In genomic region chr5:1800470-1801060, GRCh38 we compare ENCODE assay signal across 1 cellular context.
A peak's percentile ranks its signal among the peaks of the same experiment; 100 is the strongest.
TF ChIP-seq lines count a peak whose summit lies in the region.

No MANE protein-coding gene starts in this region.

TF ChIP-seq in HepG2, 621 proteins besides CTCF, POLR2A, EP300 and RAD21 (continued from another document):
- TF ChIP-seq ZNF235 (CRISPR knock-in tag; IDR thresholded peaks at IDR 0.05; ENCODE audit: borderline replicate concordance) (0 out of 2 replicates have a peak, but pooled peaks have one; percentile 27), RAD51 (IDR thresholded peaks at IDR 0.05; ENCODE audit: borderline replicate concordance) (peak; percentile 78; the same call in 1 of the 2 replicates), TP53 (CRISPR knock-in tag; conservative IDR thresholded peaks at IDR 0.05) (no peak), ZNF776 (CRISPR knock-in tag; IDR thresholded peaks at IDR 0.05) (0 out of 2 replicates have a peak, but pooled peaks have one; percentile 28), ELF4 (CRISPR knock-in tag; IDR thresholded peaks at IDR 0.05; ENCODE audit: borderline replicate concordance) (0 out of 2 replicates have a peak, but pooled peaks have one; percentile 12), ZXDC (CRISPR knock-in tag; IDR thresholded peaks at IDR 0.05) (no peak), ZNF770 (CRISPR knock-in tag; IDR thresholded peaks at IDR 0.05) (no peak), MAFF (IDR thresholded peaks at IDR 0.05; ENCODE audit: low read depth, low read length) (no peak), AGO2 (optimal IDR thresholded peaks at IDR 0.05; ENCODE audit: low read depth, low read length) (peak; percentile 34), SSRP1 (CRISPR knock-in tag; IDR thresholded peaks at IDR 0.05) (0 out of 2 replicates have a peak, but pooled peaks have one; percentile 37), CREB1 (IDR thresholded peaks at IDR 0.05) (no peak), CREB1 (CRISPR knock-in tag; IDR thresholded peaks at IDR 0.05) (no peak), ZNF513 (CRISPR knock-in tag; conservative IDR thresholded peaks at IDR 0.05) (no peak), REL (CRISPR knock-in tag; conservative IDR thresholded peaks at IDR 0.05) (0 out of 2 replicates have a peak, but pooled peaks have one; percentile 11), MED1 (CRISPR knock-in tag; IDR thresholded peaks at IDR 0.05) (0 out of 2 replicates have a peak, but pooled peaks have one; percentile 2), ARID2 (CRISPR knock-in tag; IDR thresholded peaks at IDR 0.05; ENCODE audit: borderline replicate concordance) (peak; percentile 37; the same call in 1 of the 2 replicates), HIVEP1 (CRISPR knock-in tag; IDR thresholded peaks at IDR 0.05) (0 out of 2 replicates have a peak, but pooled peaks have one; percentile 24), PHF21A (CRISPR knock-in tag; IDR thresholded peaks at IDR 0.05) (0 out of 2 replicates have a peak, but pooled peaks have one; percentile 10), CAMTA2 (CRISPR knock-in tag; IDR thresholded peaks at IDR 0.05; ENCODE audit: borderline replicate concordance) (0 out of 2 replicates have a peak, but pooled peaks have one; percentile 7), EZH2 (conservative IDR thresholded peaks at IDR 0.05; ENCODE audit: low read depth, low read length) (no peak), YY1 (IDR thresholded peaks at IDR 0.05; ENCODE audit: insufficient read depth, insufficient replicate concordance, low read depth, low read length) (peak; percentile 31), NR2F1 (CRISPR knock-in tag; IDR thresholded peaks at IDR 0.05) (no peak), NFKB2 (CRISPR knock-in tag; IDR thresholded peaks at IDR 0.05; ENCODE audit: borderline replicate concordance) (no peak), ZNF230 (CRISPR knock-in tag; IDR thresholded peaks at IDR 0.05) (no peak), KLF12 (CRISPR knock-in tag; IDR thresholded peaks at IDR 0.05; ENCODE audit: borderline replicate concordance) (no peak), IRX3 (CRISPR knock-in tag; IDR thresholded peaks at IDR 0.05; ENCODE audit: borderline replicate concordance, low read depth) (peak; percentile 46; the same call in 1 of the 2 replicates), ZNF558 (CRISPR knock-in tag; IDR thresholded peaks at IDR 0.05; ENCODE audit: borderline replicate concordance) (0 out of 2 replicates have a peak, but pooled peaks have one; percentile 43), SOX6 (IDR thresholded peaks at IDR 0.05) (no peak), SOX6 (CRISPR knock-in tag; IDR thresholded peaks at IDR 0.05) (peak; percentile 2; the same call in 1 of the 2 replicates), ZNF577 (CRISPR knock-in tag; IDR thresholded peaks at IDR 0.05; ENCODE audit: borderline replicate concordance, low read depth) (no peak), IKZF4 (CRISPR knock-in tag; IDR thresholded peaks at IDR 0.05; ENCODE audit: borderline replicate concordance, low read depth, not compliant biosample characterization) (peak; percentile 12), POLR2AphosphoS5 (IDR thresholded peaks at IDR 0.05; ENCODE audit: low read depth, low read length) (0 out of 2 replicates have a peak, but pooled peaks have one; percentile 17), MEF2D (CRISPR knock-in tag; IDR thresholded peaks at IDR 0.05) (0 out of 2 replicates have a peak, but pooled peaks have one; percentile 9), TMF1 (CRISPR knock-in tag; IDR thresholded peaks at IDR 0.05; ENCODE audit: low read depth) (peak; percentile 6; the same call in 1 of the 2 replicates), EED (CRISPR knock-in tag; IDR thresholded peaks at IDR 0.05) (no peak), ZSCAN25 (CRISPR knock-in tag; IDR thresholded peaks at IDR 0.05) (0 out of 2 replicates have a peak, but pooled peaks have one; percentile 22)
- TF ChIP-seq, protein P1, sequence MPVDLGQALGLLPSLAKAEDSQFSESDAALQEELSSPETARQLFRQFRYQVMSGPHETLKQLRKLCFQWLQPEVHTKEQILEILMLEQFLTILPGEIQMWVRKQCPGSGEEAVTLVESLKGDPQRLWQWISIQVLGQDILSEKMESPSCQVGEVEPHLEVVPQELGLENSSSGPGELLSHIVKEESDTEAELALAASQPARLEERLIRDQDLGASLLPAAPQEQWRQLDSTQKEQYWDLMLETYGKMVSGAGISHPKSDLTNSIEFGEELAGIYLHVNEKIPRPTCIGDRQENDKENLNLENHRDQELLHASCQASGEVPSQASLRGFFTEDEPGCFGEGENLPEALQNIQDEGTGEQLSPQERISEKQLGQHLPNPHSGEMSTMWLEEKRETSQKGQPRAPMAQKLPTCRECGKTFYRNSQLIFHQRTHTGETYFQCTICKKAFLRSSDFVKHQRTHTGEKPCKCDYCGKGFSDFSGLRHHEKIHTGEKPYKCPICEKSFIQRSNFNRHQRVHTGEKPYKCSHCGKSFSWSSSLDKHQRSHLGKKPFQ (CRISPR knock-in tag; IDR thresholded peaks at IDR 0.05; ENCODE audit: insufficient replicate concordance), result peak; percentile 2
- TF ChIP-seq, protein P2, sequence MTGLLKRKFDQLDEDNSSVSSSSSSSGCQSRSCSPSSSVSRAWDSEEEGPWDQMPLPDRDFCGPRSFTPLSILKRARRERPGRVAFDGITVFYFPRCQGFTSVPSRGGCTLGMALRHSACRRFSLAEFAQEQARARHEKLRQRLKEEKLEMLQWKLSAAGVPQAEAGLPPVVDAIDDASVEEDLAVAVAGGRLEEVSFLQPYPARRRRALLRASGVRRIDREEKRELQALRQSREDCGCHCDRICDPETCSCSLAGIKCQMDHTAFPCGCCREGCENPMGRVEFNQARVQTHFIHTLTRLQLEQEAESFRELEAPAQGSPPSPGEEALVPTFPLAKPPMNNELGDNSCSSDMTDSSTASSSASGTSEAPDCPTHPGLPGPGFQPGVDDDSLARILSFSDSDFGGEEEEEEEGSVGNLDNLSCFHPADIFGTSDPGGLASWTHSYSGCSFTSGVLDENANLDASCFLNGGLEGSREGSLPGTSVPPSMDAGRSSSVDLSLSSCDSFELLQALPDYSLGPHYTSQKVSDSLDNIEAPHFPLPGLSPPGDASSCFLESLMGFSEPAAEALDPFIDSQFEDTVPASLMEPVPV (CRISPR knock-in tag; IDR thresholded peaks at IDR 0.05), result peak; percentile 48; the same call in 1 of the 2 replicates
- TF ChIP-seq, protein P3, sequence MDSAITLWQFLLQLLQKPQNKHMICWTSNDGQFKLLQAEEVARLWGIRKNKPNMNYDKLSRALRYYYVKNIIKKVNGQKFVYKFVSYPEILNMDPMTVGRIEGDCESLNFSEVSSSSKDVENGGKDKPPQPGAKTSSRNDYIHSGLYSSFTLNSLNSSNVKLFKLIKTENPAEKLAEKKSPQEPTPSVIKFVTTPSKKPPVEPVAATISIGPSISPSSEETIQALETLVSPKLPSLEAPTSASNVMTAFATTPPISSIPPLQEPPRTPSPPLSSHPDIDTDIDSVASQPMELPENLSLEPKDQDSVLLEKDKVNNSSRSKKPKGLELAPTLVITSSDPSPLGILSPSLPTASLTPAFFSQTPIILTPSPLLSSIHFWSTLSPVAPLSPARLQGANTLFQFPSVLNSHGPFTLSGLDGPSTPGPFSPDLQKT (CRISPR knock-in tag; IDR thresholded peaks at IDR 0.05; ENCODE audit: borderline replicate concordance), result no peak
- TF ChIP-seq, protein P4, sequence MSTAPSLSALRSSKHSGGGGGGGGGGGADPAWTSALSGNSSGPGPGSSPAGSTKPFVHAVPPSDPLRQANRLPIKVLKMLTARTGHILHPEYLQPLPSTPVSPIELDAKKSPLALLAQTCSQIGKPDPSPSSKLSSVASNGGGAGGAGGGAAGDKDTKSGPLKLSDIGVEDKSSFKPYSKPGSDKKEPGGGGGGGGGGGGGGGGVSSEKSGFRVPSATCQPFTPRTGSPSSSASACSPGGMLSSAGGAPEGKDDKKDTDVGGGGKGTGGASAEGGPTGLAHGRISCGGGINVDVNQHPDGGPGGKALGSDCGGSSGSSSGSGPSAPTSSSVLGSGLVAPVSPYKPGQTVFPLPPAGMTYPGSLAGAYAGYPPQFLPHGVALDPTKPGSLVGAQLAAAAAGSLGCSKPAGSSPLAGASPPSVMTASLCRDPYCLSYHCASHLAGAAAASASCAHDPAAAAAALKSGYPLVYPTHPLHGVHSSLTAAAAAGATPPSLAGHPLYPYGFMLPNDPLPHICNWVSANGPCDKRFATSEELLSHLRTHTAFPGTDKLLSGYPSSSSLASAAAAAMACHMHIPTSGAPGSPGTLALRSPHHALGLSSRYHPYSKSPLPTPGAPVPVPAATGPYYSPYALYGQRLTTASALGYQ (CRISPR knock-in tag; IDR thresholded peaks at IDR 0.05), result 0 out of 2 replicates have a peak, but pooled peaks have one; percentile 0
- TF ChIP-seq, protein P5, sequence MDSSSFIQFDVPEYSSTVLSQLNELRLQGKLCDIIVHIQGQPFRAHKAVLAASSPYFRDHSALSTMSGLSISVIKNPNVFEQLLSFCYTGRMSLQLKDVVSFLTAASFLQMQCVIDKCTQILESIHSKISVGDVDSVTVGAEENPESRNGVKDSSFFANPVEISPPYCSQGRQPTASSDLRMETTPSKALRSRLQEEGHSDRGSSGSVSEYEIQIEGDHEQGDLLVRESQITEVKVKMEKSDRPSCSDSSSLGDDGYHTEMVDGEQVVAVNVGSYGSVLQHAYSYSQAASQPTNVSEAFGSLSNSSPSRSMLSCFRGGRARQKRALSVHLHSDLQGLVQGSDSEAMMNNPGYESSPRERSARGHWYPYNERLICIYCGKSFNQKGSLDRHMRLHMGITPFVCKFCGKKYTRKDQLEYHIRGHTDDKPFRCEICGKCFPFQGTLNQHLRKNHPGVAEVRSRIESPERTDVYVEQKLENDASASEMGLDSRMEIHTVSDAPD (CRISPR knock-in tag; IDR thresholded peaks at IDR 0.05), result peak; percentile 53; the same call in 1 of the 2 replicates
